Comparison of ENCODE assay signal across 8 cellular contexts in the genomic region with DNA sequence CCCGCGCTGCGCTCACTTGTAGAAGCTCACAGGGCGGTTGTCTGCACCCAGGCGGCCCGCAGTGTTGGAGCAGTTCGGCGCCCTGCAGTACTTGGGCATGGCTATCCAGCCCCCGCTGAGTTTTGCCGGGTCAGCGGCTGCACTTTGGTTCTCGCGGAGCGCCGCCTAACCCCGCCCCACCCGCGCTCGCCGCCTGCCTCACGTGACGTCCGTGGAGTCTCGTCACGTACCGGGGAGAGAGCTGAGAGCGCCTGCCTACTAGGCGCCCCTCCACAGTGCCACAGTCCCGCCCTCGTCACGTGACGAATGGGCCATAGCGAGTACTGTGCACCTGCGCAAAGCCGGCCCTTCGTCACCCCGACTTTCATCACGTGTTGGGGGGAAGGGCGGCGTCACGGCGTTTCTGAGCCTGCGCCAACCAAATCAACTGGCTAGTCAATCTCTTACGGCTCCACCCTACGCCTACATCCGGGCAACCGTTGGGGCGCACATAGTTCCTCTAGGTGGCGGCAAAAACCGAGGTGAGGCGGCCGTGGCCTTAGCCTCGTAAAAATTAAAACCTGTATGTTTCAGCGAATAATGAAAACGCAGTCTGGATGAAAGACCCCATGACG. TPM values are rescaled to one million over a fixed set of nuclear protein-coding genes. Genes with fewer than 3 reads are reported as not detected.
DNase-seq lines count a peak whose midpoint lies in the region; ATAC-seq, FAIRE-seq and TF ChIP-seq lines count a peak whose summit lies in the region.

A gene with protein sequence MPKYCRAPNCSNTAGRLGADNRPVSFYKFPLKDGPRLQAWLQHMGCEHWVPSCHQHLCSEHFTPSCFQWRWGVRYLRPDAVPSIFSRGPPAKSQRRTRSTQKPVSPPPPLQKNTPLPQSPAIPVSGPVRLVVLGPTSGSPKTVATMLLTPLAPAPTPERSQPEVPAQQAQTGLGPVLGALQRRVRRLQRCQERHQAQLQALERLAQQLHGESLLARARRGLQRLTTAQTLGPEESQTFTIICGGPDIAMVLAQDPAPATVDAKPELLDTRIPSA (minus strand): TSS at position 167 of the 614 bp plus-strand sequence. CDS start 68 bp downstream, at position 99.

- DNase-seq in GM12891 (ENCODE audit: insufficient read length, low spot score) (peak; percentile 97), NCI-H1436 (lab: John Stamatoyannopoulos, UW) (peak; percentile 98), T follicular helper cell (ENCODE audit: low read depth) (peak; percentile 100), amniotic epithelial cell (ENCODE audit: low read depth) (peak; percentile 99), left cardiac atrium (peak; percentile 100), posterior vena cava (ENCODE audit: low spot score) (peak; percentile 100), ureter (ENCODE audit: low spot score) (peak; percentile 100)

- peak; percentile 64 for TF ChIP-seq POLR2A in GM12891 (IDR thresholded peaks at IDR 0.05; ENCODE audit: low read depth, low read length)

- ATAC-seq in HG02840 (IDR thresholded peaks at IDR 0.05; ENCODE audit: low FRiP score, unreplicated experiment) (peak; percentile 79), left cardiac atrium (peak; percentile 97)

- FAIRE-seq in GM12891 (lab: Jason Lieb, UNC) = peak; percentile 99

- intact Hi-C loops in left cardiac atrium (cut with DNase I) (loop anchor here in 1 of 2 donors (10.0 kb wide), 1 partner anchor 61 kb away; a partner anchor contains a TSS), posterior vena cava (cut with DNase I) (no loop called here)

TF ChIP-seq in GM12891, 5 proteins besides CTCF, POLR2A, EP300 and RAD21:
- TF ChIP-seq POLR2AphosphoS5 (IDR thresholded peaks at IDR 0.05; ENCODE audit: low read depth, low read length) (peak; percentile 76), POU2F2 (IDR thresholded peaks at IDR 0.05; ENCODE audit: low read depth, low read length) (peak; percentile 9), SPI1 (IDR thresholded peaks at IDR 0.05; ENCODE audit: low read depth, low read length) (no peak), PAX5 (IDR thresholded peaks at IDR 0.05; ENCODE audit: insufficient read depth, low read length, severe bottlenecking) (no peak), TAF1 (IDR thresholded peaks at IDR 0.05; ENCODE audit: low read depth, low read length) (0 out of 2 replicates have a peak, but pooled peaks have one; percentile 55)
TF ChIP-seq in GM12891: peak in this region for 3.

RNA-seq across cellular contexts. Expression of the gene that starts here (rescaled TPM):
- polyA plus RNA-seq in GM12891 (2012; ENCODE audit: low read depth, missing spikeins) = 2.5 TPM
- total RNA-seq in left cardiac atrium (1 to 10 TPM; 2.3 to 4.4 TPM), posterior vena cava (1 to 10 TPM; 2.9 to 3.7 TPM), ureter (3.8 TPM)

Comparison
In these comparisons a context has a peak if more than half of its experiments do, and no peak if none do; other contexts are left out.
1. Peak in every context shown above with its lines: DNase-seq and ATAC-seq.